ENCODE assay signal across 15 cellular contexts in genomic region chr15:70761046-70761445, GRCh38. TPM values are rescaled to one million over a fixed set of nuclear protein-coding genes. Genes with fewer than 3 reads are reported as not detected.
DNase-seq lines count a peak whose midpoint lies in the region; ATAC-seq and TF ChIP-seq lines count a peak whose summit lies in the region.
"Had no signal": no experiment of that assay in that cellular context is flagged by ENCODE, and none has a peak within 500 bp of the region (broad histone marks: within the 10 kb centered on the region; RNA-seq: fewer than 3 reads in every experiment).

No MANE protein-coding gene starts in this region.

- H3K9me3 Mint-ChIP-seq in chondrocyte (ENCODE audit: low read depth): no peaks in the 10 kb centered on the region
- H3K9me3 Mint-ChIP-seq in nephron progenitor cell: no peaks in the 10 kb centered on the region
- H3K9me3 Mint-ChIP-seq: activated naive CD4-positive, alpha-beta T cell treated with anti-CD3 and anti-CD28 coated beads, Interleukin-2, amount 50 U/mL, for 24 hours; stimulated activated naive B cell treated with anti-CD40 and anti-IgM and Interleukin-4, amounts not matched to agents 10 μg/mL and 1 μg/mL and 100 μg/mL, for 72 hours had no signal

- H3K27me3 Mint-ChIP-seq in chondrocyte (ENCODE audit: low read depth) (no peaks in the 10 kb centered on the region), nephron progenitor cell (ENCODE audit: low read depth, poor library complexity) (peaks cover 11% of the 10 kb centered on the region)

- DNase-seq in AG08396 (ENCODE audit: low spot score): peak; percentile 12
- peak; percentile 27 for DNase-seq in HT1080 (ENCODE audit: low read depth)
- no peak for DNase-seq in chondrocyte (ENCODE audit: low spot score)
- DNase-seq in nephron progenitor cell: no peak
- no peak for DNase-seq in globus pallidus (ENCODE audit: low spot score)
- DNase-seq in activated CD4-positive, CD25-positive, alpha-beta regulatory T cell (lab: John Stamatoyannopoulos, UW): no peak
- no peak for DNase-seq in NCI-H1694 (lab: John Stamatoyannopoulos, UW)
- DNase-seq: activated CD8-positive, alpha-beta memory T cell treated with anti-CD3 and anti-CD28 coated beads, Interleukin-2, amount 10 ng/mL, durations not matched to agents 7 days and 5 days; GOT3; MM.1S; NCI-H2171; stimulated activated naive B cell treated with anti-CD40 and anti-IgM and Interleukin-4, amounts not matched to agents 10 μg/mL and 1 μg/mL and 100 μg/mL, for 72 hours; WERI-Rb-1 had no signal

- TF ChIP-seq CTCF in chondrocyte (IDR thresholded peaks at IDR 0.05): no peak
- no peak for TF ChIP-seq CTCF in nephron progenitor cell (IDR thresholded peaks at IDR 0.05)

- H3K4me3 Mint-ChIP-seq in chondrocyte (ENCODE audit: unreplicated experiment) (peak overlapping the region; percentile 91), nephron progenitor cell (peak overlapping the region; percentile 41)
- H3K4me3 Mint-ChIP-seq: activated CD8-positive, alpha-beta memory T cell treated with anti-CD3 and anti-CD28 coated beads, Interleukin-2, amount 10 ng/mL, durations not matched to agents 7 days and 5 days; stimulated activated naive B cell treated with anti-CD40 and anti-IgM and Interleukin-4, amounts not matched to agents 10 μg/mL and 1 μg/mL and 100 μg/mL, for 72 hours had no signal

- H3K4me1 Mint-ChIP-seq in chondrocyte (ENCODE audit: low read depth) (peaks cover 77% of the 10 kb centered on the region), nephron progenitor cell (peaks cover 59% of the 10 kb centered on the region)

- peaks cover 6% of the 10 kb centered on the region for H3K36me3 Mint-ChIP-seq in chondrocyte (ENCODE audit: low read depth)
- no peaks in the 10 kb centered on the region for H3K36me3 Mint-ChIP-seq in nephron progenitor cell (ENCODE audit: low read depth)
- H3K36me3 Mint-ChIP-seq: stimulated activated naive B cell treated with anti-CD40 and anti-IgM and Interleukin-4, amounts not matched to agents 10 μg/mL and 1 μg/mL and 100 μg/mL, for 72 hours had no signal

- H3K27ac Mint-ChIP-seq in chondrocyte (ENCODE audit: unreplicated experiment) (peak overlapping the region; percentile 94), nephron progenitor cell (no peak overlapping the region)
- H3K27ac Mint-ChIP-seq: activated CD8-positive, alpha-beta memory T cell treated with anti-CD3 and anti-CD28 coated beads, Interleukin-2, amount 10 ng/mL, durations not matched to agents 7 days and 5 days; activated naive CD4-positive, alpha-beta T cell treated with anti-CD3 and anti-CD28 coated beads, Interleukin-2, amount 50 U/mL, for 24 hours; stimulated activated naive B cell treated with anti-CD40 and anti-IgM and Interleukin-4, amounts not matched to agents 10 μg/mL and 1 μg/mL and 100 μg/mL, for 72 hours had no signal

- ATAC-seq in GM21825 (IDR thresholded peaks at IDR 0.05; ENCODE audit: unreplicated experiment): no peak
- ATAC-seq: activated CD8-positive, alpha-beta memory T cell treated with anti-CD3 and anti-CD28 coated beads, Interleukin-2, amount 10 ng/mL, durations not matched to agents 7 days and 5 days; stimulated activated naive B cell treated with anti-CD40 and anti-IgM and Interleukin-4, amounts not matched to agents 10 μg/mL and 1 μg/mL and 100 μg/mL, for 72 hours had no signal

RNA-seq across cellular contexts. Expression of gene UACA, which starts 2.3 kb away (rescaled TPM):
- total RNA-seq in HT1080 (2014; rRNA removed; shearing (Covaris generic)): 38.9 and 56.1 TPM in 2 replicates
- polyA plus RNA-seq in HT1080 (2015; cell fraction: cytosol; rRNA removed): 30.4 and 40.3 TPM in 2 replicates
- 211 and 226 TPM in 2 replicates for polyA plus RNA-seq in HT1080 (2015; cell fraction: nucleus; rRNA removed)
- total RNA-seq in chondrocyte: 171 to 275 TPM (median 249 TPM) in 3 replicates

Comparison
In these comparisons a context has a peak if more than half of its experiments do, and no peak if none do; other contexts are left out.
1. DNase-seq: peak in AG08396 (single experiment) and HT1080 (single experiment); none in chondrocyte (single experiment), nephron progenitor cell (single experiment), globus pallidus (single experiment), activated CD4-positive, CD25-positive, alpha-beta regulatory T cell (0 of 4) and NCI-H1694 (single experiment).